7 cellular contexts compared by ENCODE assay signal in genomic region chr2:135378591-135378990, GRCh38.
"Had no signal": no experiment of that assay in that cellular context is flagged by ENCODE, and none has a peak within 500 bp of the region (broad histone marks: within the 10 kb centered on the region; RNA-seq: fewer than 3 reads in every experiment).

No MANE protein-coding gene starts in this region.

- DNase-seq: GDM1, GF-D8 had no signal

- FAIRE-seq: G401.6, GM12891, GM12892, GM18507, GM19239 had no signal
